21 cellular contexts compared by ENCODE assay signal in the genomic region with DNA sequence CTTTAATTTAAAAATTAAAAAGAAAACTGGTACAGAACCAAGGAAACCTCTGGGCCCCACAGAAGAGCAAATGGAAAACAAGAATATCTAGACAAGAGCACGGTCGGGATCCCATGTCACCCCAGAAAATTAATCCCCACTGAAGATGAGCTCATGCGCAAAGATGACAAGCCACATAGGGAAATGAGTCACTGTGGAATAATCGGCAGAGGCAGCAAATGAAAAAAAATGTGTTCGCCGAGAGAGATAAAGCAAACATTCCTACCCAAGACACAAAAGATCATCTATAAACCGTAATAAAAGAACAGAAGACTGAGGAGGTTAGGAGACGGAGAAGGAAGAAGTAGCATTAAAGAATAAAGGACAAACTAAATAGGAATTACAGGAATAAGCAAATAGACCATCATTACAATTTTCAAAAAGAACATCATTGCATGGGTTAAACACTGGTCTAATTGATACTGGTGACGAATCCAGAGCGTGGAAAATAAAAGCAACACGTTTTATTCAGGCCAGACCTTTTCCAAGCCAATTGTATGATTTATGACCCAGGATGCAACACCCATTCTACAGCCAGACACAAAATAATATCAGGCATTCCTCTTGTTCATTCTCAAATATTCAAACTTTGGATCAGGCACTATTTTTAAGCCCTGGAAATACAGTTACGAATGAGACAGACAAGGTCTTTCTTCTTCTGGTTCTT.
"Had no signal": no experiment of that assay in that cellular context is flagged by ENCODE, and none has a peak within 500 bp of the region (broad histone marks: within the 10 kb centered on the region; RNA-seq: fewer than 3 reads in every experiment).

No MANE protein-coding gene starts in this region.

- H3K4me3 ChIP-seq: esophagus squamous epithelium, hepatocyte, lung, prostate gland, right lobe of liver, spleen, thoracic aorta, transverse colon had no signal

- DNase-seq: effector memory CD8-positive, alpha-beta T cell; esophagus squamous epithelium; foreskin melanocyte; head of caudate nucleus; left colon; left ventricle myocardium superior; mesendoderm; naive B cell; nephron progenitor cell; right lobe of liver; spleen; stimulated activated CD4-positive, alpha-beta T cell treated with anti-CD3 and anti-CD28 coated beads, Interleukin-15, amount 100 ng/mL, for 24 hours; stimulated activated CD4-positive, alpha-beta T cell treated with anti-CD3 and anti-CD28 coated beads, Interleukin-1b, Interleukin-23, amount 100 ng/mL, for 48 hours; stimulated activated CD4-positive, alpha-beta T cell treated with anti-CD3 and anti-CD28 coated beads, Interleukin-4, amount 100 ng/mL, for 24 hours; stimulated activated naive B cell treated with anti-CD40 and anti-IgM and Interleukin-4, amounts not matched to agents 10 μg/mL and 1 μg/mL and 100 μg/mL, for 72 hours; stimulated activated naive CD8-positive, alpha-beta T cell treated with anti-CD3 and anti-CD28 coated beads, Interleukin-15, amount 100 ng/mL, for 72 hours; transverse colon had no signal

- ATAC-seq: effector memory CD8-positive, alpha-beta T cell; left colon; left ventricle myocardium superior; right lobe of liver; stimulated activated naive B cell treated with anti-CD40 and anti-IgM and Interleukin-4, amounts not matched to agents 10 μg/mL and 1 μg/mL and 100 μg/mL, for 72 hours; stimulated activated naive CD8-positive, alpha-beta T cell treated with anti-CD3 and anti-CD28 coated beads, Interleukin-15, amount 100 ng/mL, for 72 hours had no signal
